8 cellular contexts compared by ENCODE assay signal in the genomic region with DNA sequence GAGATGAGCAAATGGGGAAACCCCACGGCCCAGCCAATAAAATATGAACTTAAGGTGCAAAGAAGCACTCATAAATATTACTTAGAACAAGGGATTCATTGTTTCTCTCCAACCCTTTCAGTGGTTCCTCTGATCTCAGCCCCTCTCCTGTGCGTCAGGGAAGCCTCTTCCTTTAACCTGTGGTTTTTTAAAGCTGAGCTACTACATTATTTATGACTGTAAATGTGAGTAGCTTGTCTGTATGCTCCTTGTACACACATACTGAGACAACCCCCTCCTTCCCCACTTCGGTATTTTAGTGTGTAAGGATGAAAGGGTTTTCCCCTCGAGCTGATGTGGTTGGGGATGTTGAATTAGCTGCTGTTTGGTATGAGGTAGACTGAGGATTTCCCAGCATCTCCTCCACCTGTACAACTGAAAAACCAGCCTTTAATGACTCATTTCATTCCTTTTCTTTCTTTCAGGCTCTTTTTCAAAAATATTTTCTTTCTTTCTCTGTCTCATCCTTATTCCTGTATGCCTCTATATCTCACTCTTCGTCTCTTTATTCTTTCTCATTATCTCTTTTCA. TPM values are rescaled to one million over a fixed set of nuclear protein-coding genes. Genes with fewer than 3 reads are reported as not detected.
DNase-seq lines count a peak whose midpoint lies in the region; ATAC-seq and TF ChIP-seq lines count a peak whose summit lies in the region.

No MANE protein-coding gene starts in this region.

- H3K4me1 Mint-ChIP-seq in brain, result peaks cover 18% of the 10 kb centered on the region

- TF ChIP-seq CTCF in GM10248 (IDR thresholded peaks at IDR 0.05; ENCODE audit: control extremely low read depth, extremely low read depth, low read depth, missing control alignments) (no peak), brain (conservative IDR thresholded peaks at IDR 0.05) (no peak)

- H3K4me3 Mint-ChIP-seq in brain, result peak overlapping the region in 3 of 5 experiments; percentile 26 to 91 (median 74)

- CTCF ChIA-PET in GM10248 (lab: Yijun Ruan, JAX), result interaction anchor here (0.8 to 0.9 kb wide), 2 partner anchors 234 to 251 kb away, joined by 3 read pairs; no protein-coding TSS in a partner anchor

- DNase-seq in GM10248 (ENCODE audit: extremely low spot score) (peak; percentile 45), NCI-H2107 (lab: John Stamatoyannopoulos, UW) (no peak), NCI-H524 (lab: John Stamatoyannopoulos, UW) (no peak), superior temporal gyrus (ENCODE audit: extremely low spot score) (no peak), cortex of kidney (lab: John Stamatoyannopoulos, UW) (no peak)

- H3K9me3 Mint-ChIP-seq in brain, result no peaks in the 10 kb centered on the region

- H3K27me3 Mint-ChIP-seq in brain, result no peaks in the 10 kb centered on the region

- POLR2A ChIA-PET in GM10248 (lab: Yijun Ruan, JAX), result no interaction called here

- no peaks in the 10 kb centered on the region for H3K36me3 Mint-ChIP-seq in brain

- peak; percentile 90 for ATAC-seq in GM19468 (IDR thresholded peaks at IDR 0.05; ENCODE audit: extremely low read depth, unreplicated experiment)
- peak; percentile 96 for ATAC-seq in HG03432 (IDR thresholded peaks at IDR 0.05; ENCODE audit: unreplicated experiment)

- peak overlapping the region in 3 of 5 experiments; percentile 38 to 95 (median 80) for H3K27ac Mint-ChIP-seq in brain

RNA-seq across cellular contexts. Expression of gene BMP5, which starts 6.4 kb away (rescaled TPM):
- not detected for polyA plus RNA-seq in brain (ENCODE audit: insufficient read depth, low read depth, low replicate concordance)
